ENCODE assay signal across 21 cellular contexts in genomic region chr7:74674166-74674565, GRCh38. TPM values are rescaled to one million over a fixed set of nuclear protein-coding genes. Genes with fewer than 3 reads are reported as not detected.
DNase-seq lines count a peak whose midpoint lies in the region; ATAC-seq, FAIRE-seq and TF ChIP-seq lines count a peak whose summit lies in the region.
"Had no signal": no experiment of that assay in that cellular context is flagged by ENCODE, and none has a peak within 500 bp of the region (broad histone marks: within the 10 kb centered on the region; RNA-seq: fewer than 3 reads in every experiment).

No MANE protein-coding gene starts in this region.

- no peak for DNase-seq in A549 (ENCODE audit: low read depth in 1 of 2, low spot score in 1 of 2)
- DNase-seq in Panc1 (ENCODE audit: low read depth, low spot score), result no peak
- DNase-seq in bronchial epithelial cell (ENCODE audit: low read depth), result peak; percentile 94
- DNase-seq in naive B cell, result no peak
- no peak for DNase-seq in NCI-H82 treated with DMSO at 0.1 percent for 48 hours (lab: John Stamatoyannopoulos, UW; ENCODE audit: unreplicated experiment)
- no peak for DNase-seq in cerebellar cortex (ENCODE audit: low spot score)
- no peak for DNase-seq in H7
- DNase-seq: CD8-positive, alpha-beta T cell; DMS53; EL; GM23248; KBM-7; MV-4-11; NCI-H1694 treated with DMSO at 0.1 percent for 48 hours; NCI-H774; SJCRH30 had no signal

- H3K27me3 Mint-ChIP-seq in naive B cell, result no peaks in the 10 kb centered on the region

- WGBS in A549 (ENCODE audit: missing lambda C conversion rate), result 87% methylated on average over 7 of the region's 7 CpGs

- peak overlapping the region in 4 of 6 donors; percentile 32 to 79 (median 58) for H3K27ac Mint-ChIP-seq in naive B cell

- ATAC-seq in A549, result no peak
- no peak for ATAC-seq in Panc1
- no peak for ATAC-seq in naive B cell (ENCODE audit: low read depth in 2 of 2)
- ATAC-seq in GM21825 (IDR thresholded peaks at IDR 0.05; ENCODE audit: unreplicated experiment), result no peak
- ATAC-seq: CD8-positive, alpha-beta T cell; GM12878 had no signal

- no peak for TF ChIP-seq RAD21 in A549 (conservative IDR thresholded peaks at IDR 0.05 in 1 of 2, IDR thresholded peaks at IDR 0.05 in 1 of 2)

- no peak for TF ChIP-seq CTCF in A549 (IDR thresholded peaks at IDR 0.05)
- TF ChIP-seq CTCF in Panc1 (IDR thresholded peaks at IDR 0.05), result no peak
- TF ChIP-seq CTCF in bronchial epithelial cell (IDR thresholded peaks at IDR 0.05; ENCODE audit: insufficient read depth, low read length, severe bottlenecking), result no peak

- CTCF ChIA-PET in A549 (lab: Yijun Ruan, JAX), result interaction anchor here (1.3 kb wide), 1 partner anchor 48 kb away, joined by 3 read pairs; no protein-coding TSS in a partner anchor
- CTCF ChIA-PET in Panc1 (lab: Charles Lee), result interaction anchor here (0.6 kb wide), 1 partner anchor 30 kb away, joined by 3 read pairs; no protein-coding TSS in a partner anchor

- H3K9me3 ChIP-seq in A549 (no peaks in the 10 kb centered on the region), Panc1 (ENCODE audit: control insufficient read depth, insufficient read depth, low read depth, low read length) (no peaks in the 10 kb centered on the region)
- H3K9me3 ChIP-seq: BLaER1, SJCRH30 had no signal

- intact Hi-C loops in Panc1 (cut with micrococcal nuclease; ENCODE audit: unreplicated experiment), result no loop called here

- FAIRE-seq in A549 (lab: Jason Lieb, UNC), result no peak
- FAIRE-seq in bronchial epithelial cell (lab: Jason Lieb, UNC), result peak; percentile 47
- FAIRE-seq: A204.1, GM12878, GM19239 had no signal

- H3K4me1 Mint-ChIP-seq in naive B cell, result peaks cover 4 to 63% (median 25%) of the 10 kb centered on the region in 3 donors

- BruUV-seq in Panc1 (replicated peaks; lab: Mats Ljungman, UMichigan), result no TSS peak

- H3K4me2 ChIP-seq in A549, result no peak overlapping the region
- H3K4me2 ChIP-seq: BLaER1 had no signal

- no peaks in the 10 kb centered on the region for H3K9me3 Mint-ChIP-seq in naive B cell
- H3K9me3 Mint-ChIP-seq: CD8-positive, alpha-beta T cell had no signal

- H3K27ac ChIP-seq in A549 (no peak overlapping the region), Panc1 (ENCODE audit: low read length) (peak overlapping the region; percentile 44; the same call in 1 of the 2 replicates)
- H3K27ac ChIP-seq: BLaER1, GM23248, SJCRH30 had no signal

- no peaks in the 10 kb centered on the region; the same call in 1 of the 2 replicates for H3K36me3 ChIP-seq in Panc1 (ENCODE audit: control insufficient read depth, insufficient read depth, low read length)
- no peaks in the 10 kb centered on the region for H3K36me3 ChIP-seq in bronchial epithelial cell (ENCODE audit: control insufficient read depth, insufficient read depth, low read length)
- peaks cover 3% of the 10 kb centered on the region for H3K36me3 ChIP-seq in H7 (replicated peaks; ENCODE audit: control insufficient read depth, insufficient read depth, low read length)

- peaks cover 0 to 5% of the 10 kb centered on the region in 2 donors for H3K36me3 Mint-ChIP-seq in naive B cell

- TF ChIP-seq POLR2A in A549 (IDR thresholded peaks at IDR 0.05; ENCODE audit: low read length), result no peak

- no peak for TF ChIP-seq EP300 in A549 (IDR thresholded peaks at IDR 0.05)

- POLR2A ChIA-PET in A549 (lab: Yijun Ruan, JAX), result interaction anchor here (0.6 kb wide), 1 partner anchor 17 kb away, joined by 3 read pairs; the partner anchor contains the start of gene GTF2I
- POLR2A ChIA-PET in Panc1 (lab: Charles Lee), result interaction anchor here (0.6 kb wide), 1 partner anchor 39 kb away, joined by 3 read pairs; no protein-coding TSS in a partner anchor

- H3K4me1 ChIP-seq in A549, result peaks cover 41% of the 10 kb centered on the region
- peaks cover 44% of the 10 kb centered on the region for H3K4me1 ChIP-seq in Panc1 (ENCODE audit: control insufficient read depth, insufficient read depth, low read length)
- H3K4me1 ChIP-seq: SJCRH30 had no signal

- H3K27me3 ChIP-seq in Panc1 (ENCODE audit: control insufficient read depth, insufficient read depth, low read length) (no peaks in the 10 kb centered on the region), bronchial epithelial cell (ENCODE audit: control insufficient read depth, insufficient read depth, low read length) (no peaks in the 10 kb centered on the region), H7 (ENCODE audit: control insufficient read depth, insufficient read depth, low read length) (no peaks in the 10 kb centered on the region)
- H3K27me3 ChIP-seq: BLaER1, SJCRH30 had no signal

- in situ Hi-C loops in Panc1 (cut with HindIII; ENCODE audit: low pct_unique_long_range_greater_than_20kb, low sequenced_read_pairs), result no loop called here

- H3K4me3 ChIP-seq in A549 (no peak overlapping the region), Panc1 (ENCODE audit: low read depth in 2 of 2, low read length in 2 of 2) (no peak overlapping the region), bronchial epithelial cell (ENCODE audit: low read depth, low read length) (no peak overlapping the region), H7 (ENCODE audit: insufficient read depth, low read depth, low read length) (no peak overlapping the region)
- H3K4me3 ChIP-seq: BLaER1, GM12878, GM23248, SJCRH30 had no signal

- peak overlapping the region in 1 of 8 donors; percentile 42 for H3K4me3 Mint-ChIP-seq in naive B cell
- H3K4me3 Mint-ChIP-seq: CD8-positive, alpha-beta T cell had no signal

TF ChIP-seq in A549, 52 proteins besides CTCF, POLR2A, EP300 and RAD21:
- TF ChIP-seq RCOR1 (IDR thresholded peaks at IDR 0.05; ENCODE audit: low read depth, low read length), result no peak
- peak; percentile 52 for TF ChIP-seq MAFK (IDR thresholded peaks at IDR 0.05; ENCODE audit: partially characterized antibody)

RNA-seq across cellular contexts. Expression of gene GTF2I, which starts 16.6 kb away (rescaled TPM):
- polyA plus RNA-seq in A549 (2011; rRNA removed) (107 and 123 TPM in 2 replicates), A549 (2017; fragmentation: RNase III; extraction: RNeasy Plus Mini Kit Qiagen cat#74134 plus additional on column Dnase treatment) (141 to 146 TPM (median 144 TPM) in 3 replicates), naive B cell (ENCODE audit: low read depth in 6 of 6) (100 to 1,000 TPM in 1 of 6 donors, 10 to 100 TPM in 5; 40.8 to 110 (median 85.1) TPM)
- 59.9 and 87.3 TPM in 2 replicates for polyA plus RNA-seq in A549 (2012; cell fraction: cytosol; rRNA removed)
- 151 and 354 TPM in 2 replicates for polyA plus RNA-seq in A549 (2012; cell fraction: nucleus; rRNA removed)
- 43.0 and 56.8 TPM in 2 replicates for polyA minus RNA-seq in A549 (2011; rRNA and poly(A)+ RNA removed)
- total RNA-seq in Panc1 (2021; ENCODE audit: unreplicated experiment) (305 TPM), bronchial epithelial cell (41.9 and 46.1 TPM in 2 replicates)
- 194 TPM for polyA plus RNA-seq in Panc1 (2012; ENCODE audit: insufficient read length)
- 152 and 199 TPM in 2 replicates for total RNA-seq in H7 (2014; rRNA removed; shearing (Covaris generic))
